In the genomic region with DNA sequence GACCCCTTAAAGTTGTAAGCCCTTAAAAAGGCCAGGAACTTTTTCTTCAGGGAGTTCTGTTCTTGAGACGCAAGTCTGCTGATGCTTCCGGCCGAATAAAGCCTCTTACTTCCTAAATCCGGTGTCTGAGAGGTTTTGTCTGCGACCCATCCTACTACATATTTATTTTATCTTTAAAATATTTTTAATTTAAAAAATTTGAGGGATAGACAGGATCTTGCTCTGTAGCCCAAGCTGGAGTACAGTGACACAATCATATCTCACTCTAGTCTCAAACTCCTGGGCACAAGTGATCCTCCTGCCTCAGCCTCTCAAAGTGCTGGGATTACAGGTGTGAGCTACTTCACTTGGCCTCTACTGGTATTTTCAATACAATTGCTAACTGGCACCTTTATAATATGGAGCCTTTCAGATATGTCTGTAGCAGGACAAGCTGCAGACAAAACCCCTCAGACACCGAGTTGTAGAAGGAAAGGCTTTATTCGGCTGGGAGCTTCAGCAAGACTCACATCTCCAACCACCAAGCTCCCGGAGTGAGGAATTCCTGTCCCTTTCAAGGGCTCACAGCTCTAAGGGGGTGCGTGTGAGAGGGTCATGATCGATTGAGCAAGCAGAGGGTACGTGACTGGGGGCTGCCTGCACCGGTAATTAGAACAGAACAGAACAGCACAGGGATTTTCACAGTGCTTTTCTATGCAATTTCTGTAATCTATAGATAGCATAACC, we compare ENCODE assay signal across 2 cellular contexts.
TF ChIP-seq lines count a peak whose summit lies in the region.

No MANE protein-coding gene starts in this region.

TF ChIP-seq in A549, 52 proteins besides CTCF, POLR2A, EP300 and RAD21 (continued from another document):
- TF ChIP-seq EHF (CRISPR knock-in tag; IDR thresholded peaks at IDR 0.05) (no peak), CEBPB (IDR thresholded peaks at IDR 0.05) (no peak), SMC3 (IDR thresholded peaks at IDR 0.05) (no peak), RARB (CRISPR knock-in tag; IDR thresholded peaks at IDR 0.05) (no peak)
- TF ChIP-seq, protein P1, sequence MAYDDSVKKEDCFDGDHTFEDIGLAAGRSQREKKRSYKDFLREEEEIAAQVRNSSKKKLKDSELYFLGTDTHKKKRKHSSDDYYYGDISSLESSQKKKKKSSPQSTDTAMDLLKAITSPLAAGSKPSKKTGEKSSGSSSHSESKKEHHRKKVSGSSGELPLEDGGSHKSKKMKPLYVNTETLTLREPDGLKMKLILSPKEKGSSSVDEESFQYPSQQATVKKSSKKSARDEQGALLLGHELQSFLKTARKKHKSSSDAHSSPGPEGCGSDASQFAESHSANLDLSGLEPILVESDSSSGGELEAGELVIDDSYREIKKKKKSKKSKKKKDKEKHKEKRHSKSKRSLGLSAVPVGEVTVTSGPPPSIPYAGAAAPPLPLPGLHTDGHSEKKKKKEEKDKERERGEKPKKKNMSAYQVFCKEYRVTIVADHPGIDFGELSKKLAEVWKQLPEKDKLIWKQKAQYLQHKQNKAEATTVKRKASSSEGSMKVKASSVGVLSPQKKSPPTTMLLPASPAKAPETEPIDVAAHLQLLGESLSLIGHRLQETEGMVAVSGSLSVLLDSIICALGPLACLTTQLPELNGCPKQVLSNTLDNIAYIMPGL (CRISPR knock-in tag; IDR thresholded peaks at IDR 0.05; ENCODE audit: borderline replicate concordance), result no peak

TF ChIP-seq in H1, 55 proteins besides CTCF, POLR2A, EP300 and RAD21 (continued from another document):
- TF ChIP-seq, protein P2, sequence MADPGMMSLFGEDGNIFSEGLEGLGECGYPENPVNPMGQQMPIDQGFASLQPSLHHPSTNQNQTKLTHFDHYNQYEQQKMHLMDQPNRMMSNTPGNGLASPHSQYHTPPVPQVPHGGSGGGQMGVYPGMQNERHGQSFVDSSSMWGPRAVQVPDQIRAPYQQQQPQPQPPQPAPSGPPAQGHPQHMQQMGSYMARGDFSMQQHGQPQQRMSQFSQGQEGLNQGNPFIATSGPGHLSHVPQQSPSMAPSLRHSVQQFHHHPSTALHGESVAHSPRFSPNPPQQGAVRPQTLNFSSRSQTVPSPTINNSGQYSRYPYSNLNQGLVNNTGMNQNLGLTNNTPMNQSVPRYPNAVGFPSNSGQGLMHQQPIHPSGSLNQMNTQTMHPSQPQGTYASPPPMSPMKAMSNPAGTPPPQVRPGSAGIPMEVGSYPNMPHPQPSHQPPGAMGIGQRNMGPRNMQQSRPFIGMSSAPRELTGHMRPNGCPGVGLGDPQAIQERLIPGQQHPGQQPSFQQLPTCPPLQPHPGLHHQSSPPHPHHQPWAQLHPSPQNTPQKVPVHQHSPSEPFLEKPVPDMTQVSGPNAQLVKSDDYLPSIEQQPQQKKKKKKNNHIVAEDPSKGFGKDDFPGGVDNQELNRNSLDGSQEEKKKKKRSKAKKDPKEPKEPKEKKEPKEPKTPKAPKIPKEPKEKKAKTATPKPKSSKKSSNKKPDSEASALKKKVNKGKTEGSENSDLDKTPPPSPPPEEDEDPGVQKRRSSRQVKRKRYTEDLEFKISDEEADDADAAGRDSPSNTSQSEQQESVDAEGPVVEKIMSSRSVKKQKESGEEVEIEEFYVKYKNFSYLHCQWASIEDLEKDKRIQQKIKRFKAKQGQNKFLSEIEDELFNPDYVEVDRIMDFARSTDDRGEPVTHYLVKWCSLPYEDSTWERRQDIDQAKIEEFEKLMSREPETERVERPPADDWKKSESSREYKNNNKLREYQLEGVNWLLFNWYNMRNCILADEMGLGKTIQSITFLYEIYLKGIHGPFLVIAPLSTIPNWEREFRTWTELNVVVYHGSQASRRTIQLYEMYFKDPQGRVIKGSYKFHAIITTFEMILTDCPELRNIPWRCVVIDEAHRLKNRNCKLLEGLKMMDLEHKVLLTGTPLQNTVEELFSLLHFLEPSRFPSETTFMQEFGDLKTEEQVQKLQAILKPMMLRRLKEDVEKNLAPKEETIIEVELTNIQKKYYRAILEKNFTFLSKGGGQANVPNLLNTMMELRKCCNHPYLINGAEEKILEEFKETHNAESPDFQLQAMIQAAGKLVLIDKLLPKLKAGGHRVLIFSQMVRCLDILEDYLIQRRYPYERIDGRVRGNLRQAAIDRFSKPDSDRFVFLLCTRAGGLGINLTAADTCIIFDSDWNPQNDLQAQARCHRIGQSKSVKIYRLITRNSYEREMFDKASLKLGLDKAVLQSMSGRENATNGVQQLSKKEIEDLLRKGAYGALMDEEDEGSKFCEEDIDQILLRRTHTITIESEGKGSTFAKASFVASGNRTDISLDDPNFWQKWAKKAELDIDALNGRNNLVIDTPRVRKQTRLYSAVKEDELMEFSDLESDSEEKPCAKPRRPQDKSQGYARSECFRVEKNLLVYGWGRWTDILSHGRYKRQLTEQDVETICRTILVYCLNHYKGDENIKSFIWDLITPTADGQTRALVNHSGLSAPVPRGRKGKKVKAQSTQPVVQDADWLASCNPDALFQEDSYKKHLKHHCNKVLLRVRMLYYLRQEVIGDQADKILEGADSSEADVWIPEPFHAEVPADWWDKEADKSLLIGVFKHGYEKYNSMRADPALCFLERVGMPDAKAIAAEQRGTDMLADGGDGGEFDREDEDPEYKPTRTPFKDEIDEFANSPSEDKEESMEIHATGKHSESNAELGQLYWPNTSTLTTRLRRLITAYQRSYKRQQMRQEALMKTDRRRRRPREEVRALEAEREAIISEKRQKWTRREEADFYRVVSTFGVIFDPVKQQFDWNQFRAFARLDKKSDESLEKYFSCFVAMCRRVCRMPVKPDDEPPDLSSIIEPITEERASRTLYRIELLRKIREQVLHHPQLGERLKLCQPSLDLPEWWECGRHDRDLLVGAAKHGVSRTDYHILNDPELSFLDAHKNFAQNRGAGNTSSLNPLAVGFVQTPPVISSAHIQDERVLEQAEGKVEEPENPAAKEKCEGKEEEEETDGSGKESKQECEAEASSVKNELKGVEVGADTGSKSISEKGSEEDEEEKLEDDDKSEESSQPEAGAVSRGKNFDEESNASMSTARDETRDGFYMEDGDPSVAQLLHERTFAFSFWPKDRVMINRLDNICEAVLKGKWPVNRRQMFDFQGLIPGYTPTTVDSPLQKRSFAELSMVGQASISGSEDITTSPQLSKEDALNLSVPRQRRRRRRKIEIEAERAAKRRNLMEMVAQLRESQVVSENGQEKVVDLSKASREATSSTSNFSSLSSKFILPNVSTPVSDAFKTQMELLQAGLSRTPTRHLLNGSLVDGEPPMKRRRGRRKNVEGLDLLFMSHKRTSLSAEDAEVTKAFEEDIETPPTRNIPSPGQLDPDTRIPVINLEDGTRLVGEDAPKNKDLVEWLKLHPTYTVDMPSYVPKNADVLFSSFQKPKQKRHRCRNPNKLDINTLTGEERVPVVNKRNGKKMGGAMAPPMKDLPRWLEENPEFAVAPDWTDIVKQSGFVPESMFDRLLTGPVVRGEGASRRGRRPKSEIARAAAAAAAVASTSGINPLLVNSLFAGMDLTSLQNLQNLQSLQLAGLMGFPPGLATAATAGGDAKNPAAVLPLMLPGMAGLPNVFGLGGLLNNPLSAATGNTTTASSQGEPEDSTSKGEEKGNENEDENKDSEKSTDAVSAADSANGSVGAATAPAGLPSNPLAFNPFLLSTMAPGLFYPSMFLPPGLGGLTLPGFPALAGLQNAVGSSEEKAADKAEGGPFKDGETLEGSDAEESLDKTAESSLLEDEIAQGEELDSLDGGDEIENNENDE (IDR thresholded peaks at IDR 0.05; ENCODE audit: insufficient replicate concordance, low read length), result no peak
